16 cellular contexts compared by ENCODE assay signal in the genomic region with DNA sequence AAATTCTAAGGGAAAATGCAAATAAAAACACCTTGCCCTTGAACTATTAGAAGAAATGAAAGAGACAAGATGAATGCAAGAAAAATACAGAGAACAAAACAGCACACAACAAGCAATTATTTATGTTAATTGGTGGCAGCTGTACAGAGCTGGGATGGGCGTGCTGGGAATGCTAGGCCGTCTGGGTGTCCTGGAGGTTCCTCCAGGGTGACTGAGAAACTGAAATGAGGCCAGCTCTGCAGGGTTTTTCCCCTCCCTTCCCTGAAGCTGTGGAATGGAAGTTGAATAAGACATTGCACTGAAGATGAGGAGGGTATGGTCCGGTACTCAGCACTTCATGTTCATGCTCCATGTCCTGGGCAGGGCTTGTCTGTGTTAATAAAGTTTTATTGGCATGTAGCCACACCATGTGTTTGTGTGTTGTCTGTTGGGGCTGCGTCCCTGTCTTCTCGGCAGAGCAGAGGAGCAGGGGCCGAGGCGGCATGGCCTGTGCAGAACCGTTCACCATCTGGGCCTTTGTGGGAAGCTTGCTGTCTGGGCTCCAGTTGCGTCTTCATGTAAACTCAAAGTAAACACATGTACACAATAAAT.
DNase-seq lines count a peak whose midpoint lies in the region; ATAC-seq and TF ChIP-seq lines count a peak whose summit lies in the region.
"Had no signal": no experiment of that assay in that cellular context is flagged by ENCODE, and none has a peak within 500 bp of the region (broad histone marks: within the 10 kb centered on the region; RNA-seq: fewer than 3 reads in every experiment).

No MANE protein-coding gene starts in this region.

- H3K4me1 ChIP-seq in suprapubic skin, result peaks cover 31% of the 10 kb centered on the region
- peaks cover 0 to 13% of the 10 kb centered on the region in 2 donors for H3K4me1 ChIP-seq in ascending aorta

- no peaks in the 10 kb centered on the region for H3K36me3 Mint-ChIP-seq in activated naive CD4-positive, alpha-beta T cell treated with anti-CD3 and anti-CD28 coated beads, Interleukin-2, amount 10 ng/mL, durations not matched to agents 7 days and 5 days
- H3K36me3 Mint-ChIP-seq in IgD-negative memory B cell, result peaks cover 4% of the 10 kb centered on the region

- TF ChIP-seq POLR2A in suprapubic skin (IDR thresholded peaks at IDR 0.05), result no peak

- no peak for ATAC-seq in GM18868 (IDR thresholded peaks at IDR 0.05; ENCODE audit: unreplicated experiment)

- H3K27ac ChIP-seq in dorsolateral prefrontal cortex (peak overlapping the region in 52 of 59 donors; percentile 3 to 96 (median 64)), suprapubic skin (peak overlapping the region; percentile 9), ascending aorta (no peak overlapping the region)
- H3K27ac ChIP-seq: epithelial cell of prostate had no signal

- peak overlapping the region; percentile 47 for H3K27ac Mint-ChIP-seq in activated naive CD4-positive, alpha-beta T cell treated with anti-CD3 and anti-CD28 coated beads, Interleukin-2, amount 10 ng/mL, durations not matched to agents 7 days and 5 days
- peak overlapping the region in 2 of 3 donors; percentile 33 to 86 for H3K27ac Mint-ChIP-seq in IgD-negative memory B cell
- H3K27ac Mint-ChIP-seq: HFFc6 had no signal

- TF ChIP-seq EP300 in suprapubic skin (IDR thresholded peaks at IDR 0.05), result no peak

- H3K4me3 ChIP-seq in dorsolateral prefrontal cortex (peak overlapping the region in 8 of 59 donors; percentile 3 to 24 (median 10)), suprapubic skin (no peak overlapping the region), ascending aorta (no peak overlapping the region)

- no peak for DNase-seq in activated naive CD4-positive, alpha-beta T cell treated with anti-CD3 and anti-CD28 coated beads, Interleukin-2, amount 10 ng/mL, durations not matched to agents 7 days and 5 days
- DNase-seq in activated naive CD4-positive, alpha-beta T cell treated with Interleukin-2 at 50 U/mL for 16 hours, result no peak
- DNase-seq in dorsolateral prefrontal cortex (no peak), suprapubic skin (ENCODE audit: low spot score in 2 of 2) (peak in 1 of 2 donors; percentile 41), ascending aorta (ENCODE audit: low spot score in 2 of 2) (no peak), NCI-H2029 (lab: John Stamatoyannopoulos, UW) (no peak)
- DNase-seq: activated CD4-positive, alpha-beta T cell treated with anti-CD3 and anti-CD28 coated beads, Interleukin-2, amount 50 U/mL, for 4 hours; activated gamma-delta T cell treated with Interleukin-2 at 50 U/mL for 16 hours; BE2C; caudate nucleus; HFFc6; NCI-H1930; NCI-H774 had no signal

- H3K36me3 ChIP-seq in suprapubic skin (no peaks in the 10 kb centered on the region), ascending aorta (no peaks in the 10 kb centered on the region)
- H3K36me3 ChIP-seq: BE2C had no signal

- H3K4me3 Mint-ChIP-seq in activated naive CD4-positive, alpha-beta T cell treated with anti-CD3 and anti-CD28 coated beads, Interleukin-2, amount 10 ng/mL, durations not matched to agents 7 days and 5 days, result no peak overlapping the region
- peak overlapping the region in 2 of 4 donors; percentile 73 to 79 for H3K4me3 Mint-ChIP-seq in IgD-negative memory B cell
- H3K4me3 Mint-ChIP-seq: HFFc6 had no signal

- CTCF ChIA-PET in activated naive CD4-positive, alpha-beta T cell treated with anti-CD3 and anti-CD28 coated beads, Interleukin-2, amount 10 ng/mL, durations not matched to agents 7 days and 5 days (lab: Charles Lee), result interaction anchor here (0.6 kb wide), 1 partner anchor 946 kb away, joined by 3 read pairs; no protein-coding TSS in a partner anchor

- WGBS in suprapubic skin, result 56% methylated on average over 9 of the region's 9 CpGs

- H3K9me3 ChIP-seq in suprapubic skin, result no peaks in the 10 kb centered on the region
- H3K9me3 ChIP-seq in ascending aorta, result no peaks in the 10 kb centered on the region
- H3K9me3 ChIP-seq: BE2C had no signal

- no peaks in the 10 kb centered on the region for H3K9me3 Mint-ChIP-seq in activated naive CD4-positive, alpha-beta T cell treated with anti-CD3 and anti-CD28 coated beads, Interleukin-2, amount 10 ng/mL, durations not matched to agents 7 days and 5 days
- no peaks in the 10 kb centered on the region for H3K9me3 Mint-ChIP-seq in IgD-negative memory B cell

- H3K4me1 Mint-ChIP-seq in activated naive CD4-positive, alpha-beta T cell treated with anti-CD3 and anti-CD28 coated beads, Interleukin-2, amount 10 ng/mL, durations not matched to agents 7 days and 5 days, result peaks cover 76% of the 10 kb centered on the region
- peaks cover 19 to 34% (median 24%) of the 10 kb centered on the region in 3 donors for H3K4me1 Mint-ChIP-seq in IgD-negative memory B cell

- no peaks in the 10 kb centered on the region for H3K27me3 ChIP-seq in dorsolateral prefrontal cortex
- no peaks in the 10 kb centered on the region for H3K27me3 ChIP-seq in suprapubic skin
- H3K27me3 ChIP-seq in ascending aorta, result no peaks in the 10 kb centered on the region
- H3K27me3 ChIP-seq: BE2C had no signal

- intact Hi-C loops in dorsolateral prefrontal cortex (cut with DNase I) (loop anchor here in 1 of 2 donors (5.0 kb wide), 1 partner anchor 110 kb away; no protein-coding TSS in a partner anchor), ascending aorta (cut with DNase I) (no loop called here)

- no peak for TF ChIP-seq CTCF in dorsolateral prefrontal cortex (IDR thresholded peaks at IDR 0.05 in 54 of 56, conservative IDR thresholded peaks at IDR 0.05 in 2 of 56; ENCODE audit: low read depth in 1 of 56, partially characterized antibody in 56 of 56)
- TF ChIP-seq CTCF in suprapubic skin (IDR thresholded peaks at IDR 0.05), result no peak
- no peak for TF ChIP-seq CTCF in ascending aorta (IDR thresholded peaks at IDR 0.05)

- H3K27me3 Mint-ChIP-seq in activated naive CD4-positive, alpha-beta T cell treated with anti-CD3 and anti-CD28 coated beads, Interleukin-2, amount 10 ng/mL, durations not matched to agents 7 days and 5 days, result no peaks in the 10 kb centered on the region
- H3K27me3 Mint-ChIP-seq in IgD-negative memory B cell, result peaks cover 2% of the 10 kb centered on the region

Comparison
In these comparisons a context has a peak if more than half of its experiments do, and no peak if none do; other contexts are left out.
1. H3K27ac ChIP-seq: peak in dorsolateral prefrontal cortex (52 of 59) and suprapubic skin (single experiment); none in ascending aorta (0 of 2).